Comparison of ENCODE assay signal across 1 cellular context in genomic region chr10:115093776-115094361, GRCh38.
TF ChIP-seq lines count a peak whose summit lies in the region.

No MANE protein-coding gene starts in this region.

TF ChIP-seq in H1, 55 proteins besides CTCF, POLR2A, EP300 and RAD21:
- TF ChIP-seq KDM4A (IDR thresholded peaks at IDR 0.05; ENCODE audit: low read depth, low read length, severe bottlenecking) (peak; percentile 30), YY1 (IDR thresholded peaks at IDR 0.05; ENCODE audit: low read depth, low read length) (no peak), SIN3A (conservative IDR thresholded peaks at IDR 0.05 in 1 of 2, IDR thresholded peaks at IDR 0.05 in 1 of 2; ENCODE audit: low read depth in 1 of 2, low read length in 2 of 2) (peak in 1 of 2 experiments; percentile 56; a peak in 1 of 4 replicates), MAX (IDR thresholded peaks at IDR 0.05) (no peak), ASH2L (IDR thresholded peaks at IDR 0.05; ENCODE audit: low read length) (peak; percentile 79), KDM1A (IDR thresholded peaks at IDR 0.05; ENCODE audit: borderline replicate concordance, low read length) (0 out of 2 replicates have a peak, but pooled peaks have one; percentile 33)
